10 cellular contexts compared by ENCODE assay signal in the genomic region with DNA sequence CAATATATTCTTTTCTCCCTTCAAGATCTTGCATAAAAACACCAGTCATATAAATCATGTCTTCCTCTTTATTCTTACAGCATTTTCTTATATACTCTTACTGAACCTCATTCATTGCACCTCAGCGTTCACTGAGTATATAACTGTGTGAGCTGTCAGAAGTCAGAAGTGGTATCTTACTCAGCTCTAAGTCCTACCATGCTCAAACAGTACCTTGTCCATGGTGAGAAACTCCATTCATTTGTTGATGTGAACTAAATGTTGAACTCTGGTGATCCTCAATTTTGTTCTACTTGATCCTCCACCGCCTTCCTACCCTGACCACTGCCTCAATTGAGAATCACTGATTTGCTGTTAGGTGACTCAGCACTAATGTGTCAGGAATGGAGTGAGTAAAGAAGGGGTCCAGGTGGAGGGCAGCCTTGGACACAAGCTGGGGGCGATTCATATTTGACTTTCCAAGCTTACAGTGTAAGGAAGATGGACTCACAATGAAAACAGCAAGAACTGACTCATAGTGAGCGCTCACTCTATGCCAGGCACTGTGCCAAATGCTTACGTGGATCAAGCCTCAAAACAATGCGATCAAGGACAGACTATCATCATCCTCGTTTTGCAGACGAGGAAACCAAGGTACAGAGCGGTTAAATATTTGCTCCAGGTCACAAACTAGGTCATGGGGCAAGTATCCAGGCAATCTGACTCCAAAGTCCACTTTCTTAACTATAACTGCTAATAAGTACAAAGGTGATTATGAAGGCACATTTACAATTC. TPM values are rescaled to one million over a fixed set of nuclear protein-coding genes. Genes with fewer than 3 reads are reported as not detected.
DNase-seq lines count a peak whose midpoint lies in the region; TF ChIP-seq lines count a peak whose summit lies in the region.
"Had no signal": no experiment of that assay in that cellular context is flagged by ENCODE, and none has a peak within 500 bp of the region (broad histone marks: within the 10 kb centered on the region; RNA-seq: fewer than 3 reads in every experiment).

No MANE protein-coding gene starts in this region.

- peak overlapping the region; percentile 26 for H3K9ac ChIP-seq in mesenchymal stem cell (ENCODE audit: low read length)

- peak overlapping the region in 1 of 2 experiments; percentile 28 for H3K18ac ChIP-seq in mesenchymal stem cell (ENCODE audit: low read depth in 1 of 2, low read length in 2 of 2)

- peaks cover 30% of the 10 kb centered on the region for H3K79me1 ChIP-seq in mesenchymal stem cell (replicated peaks; ENCODE audit: low read length, poor library complexity, severe bottlenecking)

- no peak overlapping the region for H3K23ac ChIP-seq in mesenchymal stem cell (ENCODE audit: low read length in 2 of 2)

- H2AK5ac ChIP-seq in mesenchymal stem cell (ENCODE audit: low read length, severe bottlenecking), result no peak overlapping the region

- H3K9me3 ChIP-seq in mesenchymal stem cell (ENCODE audit: control insufficient read depth, low read length), result no peaks in the 10 kb centered on the region
- no peaks in the 10 kb centered on the region for H3K9me3 ChIP-seq in effector memory CD4-positive, alpha-beta T cell (ENCODE audit: control insufficient read depth, low read length)
- H3K9me3 ChIP-seq: vagina had no signal

- H3K4me1 ChIP-seq in mesenchymal stem cell (ENCODE audit: control insufficient read depth, insufficient read depth, low read depth, low read length), result peaks cover 8% of the 10 kb centered on the region
- H3K4me1 ChIP-seq in effector memory CD4-positive, alpha-beta T cell (ENCODE audit: control insufficient read depth, insufficient read depth, low read length, poor library complexity, severe bottlenecking), result no peaks in the 10 kb centered on the region

- H2BK15ac ChIP-seq in mesenchymal stem cell (ENCODE audit: low read depth, poor library complexity, severe bottlenecking), result no peak overlapping the region

- peaks cover 5% of the 10 kb centered on the region in 2 experiments for H3K36me3 ChIP-seq in mesenchymal stem cell (ENCODE audit: control insufficient read depth in 1 of 2, insufficient read depth in 2 of 2, low read depth in 1 of 2, low read length in 2 of 2)
- peaks cover 4% of the 10 kb centered on the region for H3K36me3 ChIP-seq in effector memory CD4-positive, alpha-beta T cell (ENCODE audit: control insufficient read depth, insufficient read depth, low read length)
- H3K36me3 ChIP-seq: vagina had no signal

- no peak overlapping the region for H2BK120ac ChIP-seq in mesenchymal stem cell (ENCODE audit: low read depth, low read length)

- WGBS in mesenchymal stem cell, result 39% methylated on average over 8 of the region's 9 CpGs

- H2BK12ac ChIP-seq in mesenchymal stem cell (ENCODE audit: low read length in 2 of 2), result no peak overlapping the region

- no peak overlapping the region for H3K4ac ChIP-seq in mesenchymal stem cell (ENCODE audit: low read depth in 1 of 2, low read length in 2 of 2)

- no peak overlapping the region for H4K91ac ChIP-seq in mesenchymal stem cell (ENCODE audit: low read length)

- no peak overlapping the region for H4K8ac ChIP-seq in mesenchymal stem cell (ENCODE audit: low read length)

- DNase-seq in AG09309 (ENCODE audit: low read depth) (peak; percentile 78), HFF-Myc (ENCODE audit: extremely low read depth, low read depth) (peak; percentile 81), astrocyte of the cerebellum (ENCODE audit: low read depth) (peak; percentile 88), mesenchymal stem cell (peak; percentile 89), NCI-H187 (lab: John Stamatoyannopoulos, UW) (no peak), Kasumi-1 (lab: John Stamatoyannopoulos, UW) (no peak), caudate nucleus (lab: John Stamatoyannopoulos, UW) (no peak)
- no peak for DNase-seq in effector memory CD4-positive, alpha-beta T cell
- DNase-seq: NCI-H1417 treated with DMSO at 0.1 percent for 48 hours had no signal

- in situ Hi-C loops in astrocyte of the cerebellum (cut with HindIII; ENCODE audit: low sequenced_read_pairs), result no loop called here

- H3K4me2 ChIP-seq in mesenchymal stem cell (ENCODE audit: low read length, poor library complexity, severe bottlenecking), result peak overlapping the region; percentile 21

- no peak overlapping the region for H2BK5ac ChIP-seq in mesenchymal stem cell (ENCODE audit: low read depth, low read length, poor library complexity, severe bottlenecking)

- no peak overlapping the region for H3K14ac ChIP-seq in mesenchymal stem cell (ENCODE audit: low read length in 2 of 2)

- H3K27ac ChIP-seq in mesenchymal stem cell (ENCODE audit: low read length, poor library complexity, severe bottlenecking) (peak overlapping the region; percentile 71), caudate nucleus (ENCODE audit: low read depth, low read length) (no peak overlapping the region)
- H3K27ac ChIP-seq in effector memory CD4-positive, alpha-beta T cell (ENCODE audit: insufficient read depth, low read length, poor library complexity, severe bottlenecking), result no peak overlapping the region
- H3K27ac ChIP-seq: vagina had no signal

- H3K27me3 ChIP-seq in mesenchymal stem cell (ENCODE audit: control insufficient read depth in 1 of 2, insufficient read depth in 1 of 2, low read length in 2 of 2), result no peaks in the 10 kb centered on the region
- no peaks in the 10 kb centered on the region for H3K27me3 ChIP-seq in effector memory CD4-positive, alpha-beta T cell (replicated peaks; ENCODE audit: control insufficient read depth, insufficient read depth, low read length, poor library complexity, severe bottlenecking)
- H3K27me3 ChIP-seq: vagina had no signal

- H2AFZ ChIP-seq in mesenchymal stem cell (ENCODE audit: low read depth, low read length), result no peak overlapping the region

- TF ChIP-seq CTCF in AG09309 (IDR thresholded peaks at IDR 0.05; ENCODE audit: control insufficient read depth, insufficient read depth, low read depth, low read length, missing control alignments) (no peak), HFF-Myc (IDR thresholded peaks at IDR 0.05; ENCODE audit: low read depth, low read length, missing control alignments) (no peak), astrocyte of the cerebellum (IDR thresholded peaks at IDR 0.05; ENCODE audit: low read depth, low read length, missing control alignments) (no peak)

- no peak overlapping the region for H3K4me3 ChIP-seq in AG09309 (ENCODE audit: control insufficient read depth, low read depth, low read length)
- H3K4me3 ChIP-seq in HFF-Myc (replicated peaks; ENCODE audit: low read depth, low read length), result no peak overlapping the region
- no peak overlapping the region for H3K4me3 ChIP-seq in astrocyte of the cerebellum (ENCODE audit: low read depth, low read length)
- H3K4me3 ChIP-seq in mesenchymal stem cell (ENCODE audit: insufficient read depth in 1 of 2, low read depth in 1 of 2, low read length in 2 of 2), result peak overlapping the region in 1 of 2 experiments; percentile 30
- H3K4me3 ChIP-seq in effector memory CD4-positive, alpha-beta T cell (ENCODE audit: insufficient read depth, low read depth, low read length, poor library complexity, severe bottlenecking), result no peak overlapping the region
- H3K4me3 ChIP-seq: vagina had no signal

RNA-seq across cellular contexts. Expression of gene ZFYVE19, which starts 13.5 kb away (rescaled TPM):
- 11.8 TPM for polyA plus RNA-seq in mesenchymal stem cell (2013, experiment 1 of 2)
- 11.1 TPM for polyA plus RNA-seq in mesenchymal stem cell (2013, experiment 2 of 2)

RNA-seq across cellular contexts. Expression of gene DNAJC17, which starts 13.9 kb away (rescaled TPM):
- 36.9 TPM for polyA plus RNA-seq in mesenchymal stem cell (2013, experiment 1 of 2)
- 39.3 TPM for polyA plus RNA-seq in mesenchymal stem cell (2013, experiment 2 of 2)

RNA-seq across cellular contexts. Expression of gene C15orf62, which starts 23.6 kb away (rescaled TPM):
- polyA plus RNA-seq in mesenchymal stem cell (2013, experiment 1 of 2), result 0.11 TPM
- polyA plus RNA-seq in mesenchymal stem cell (2013, experiment 2 of 2), result 0.04 TPM

RNA-seq across cellular contexts. Expression of gene GCHFR, which starts 29.5 kb away (rescaled TPM):
- polyA plus RNA-seq in mesenchymal stem cell (2013, experiment 1 of 2), result 8.8 TPM
- polyA plus RNA-seq in mesenchymal stem cell (2013, experiment 2 of 2), result 8.8 TPM

RNA-seq across cellular contexts. Expression of gene PPP1R14D, which starts 35.1 kb away (rescaled TPM):
- not detected for polyA plus RNA-seq in mesenchymal stem cell (2013, experiment 1 of 2)
- not detected for polyA plus RNA-seq in mesenchymal stem cell (2013, experiment 2 of 2)

Comparison
In these comparisons a context has a peak if more than half of its experiments do, and no peak if none do; other contexts are left out.
1. DNase-seq: peak in AG09309 (single experiment), HFF-Myc (single experiment), astrocyte of the cerebellum (single experiment) and mesenchymal stem cell (single experiment); none in NCI-H187 (0 of 2), Kasumi-1 (0 of 2), caudate nucleus (0 of 61) and effector memory CD4-positive, alpha-beta T cell (0 of 3).